21 cellular contexts compared by ENCODE assay signal in genomic region chr4:102531441-102531840, GRCh38.
"Had no signal": no experiment of that assay in that cellular context is flagged by ENCODE, and none has a peak within 500 bp of the region (broad histone marks: within the 10 kb centered on the region; RNA-seq: fewer than 3 reads in every experiment).

No MANE protein-coding gene starts in this region.

- H3K27ac ChIP-seq: ascending aorta, right atrium auricular region, tibial artery, uterus had no signal

- H3K4me1 ChIP-seq: ascending aorta, tibial artery had no signal

- H3K4me3 ChIP-seq: ascending aorta, lung, right atrium auricular region, tibial artery, uterus had no signal

- H3K36me3 ChIP-seq: right atrium auricular region, uterus had no signal

- H3K4me3 Mint-ChIP-seq: immature natural killer cell; stimulated activated effector memory CD8-positive, alpha-beta T cell treated with anti-CD3 and anti-CD28 coated beads, Interleukin-12 subunit alpha, Interleukin-12 subunit beta, amount 100 ng/mL, for 72 hours had no signal

- DNase-seq: activated CD4-positive, alpha-beta T cell treated with anti-CD3 and anti-CD28 coated beads, Interleukin-2, amount 50 U/mL, for 4 hours; activated CD4-positive, CD25-positive, alpha-beta regulatory T cell treated with anti-CD3 and anti-CD28 coated beads, Interleukin-2, amount 50 U/mL, for 72 hours; activated effector memory CD4-positive, alpha-beta T cell treated with Interleukin-2 at 50 U/mL for 16 hours; activated naive CD8-positive, alpha-beta T cell treated with anti-CD3 and anti-CD28 coated beads, Interleukin-2, amount 10 ng/mL, durations not matched to agents 7 days and 5 days; activated T-cell treated with anti-CD3 and anti-CD28 coated beads, Interleukin-2, amount 50 U/mL, for 1 hour; central memory CD4-positive, alpha-beta T cell; dermis blood vessel endothelial cell; foreskin fibroblast; immature natural killer cell; left colon; midbrain; posterior cingulate gyrus; small intestine; T-helper 2 cell; tibial artery; uterus had no signal

- H3K9me3 ChIP-seq: ascending aorta, right atrium auricular region, tibial artery, uterus had no signal

- ATAC-seq: left colon; stimulated activated effector memory CD8-positive, alpha-beta T cell treated with anti-CD3 and anti-CD28 coated beads, Interleukin-12 subunit alpha, Interleukin-12 subunit beta, amount 100 ng/mL, for 72 hours had no signal

- H3K27me3 Mint-ChIP-seq: activated naive CD8-positive, alpha-beta T cell treated with anti-CD3 and anti-CD28 coated beads, Interleukin-2, amount 10 ng/mL, durations not matched to agents 7 days and 5 days had no signal

- H3K27ac Mint-ChIP-seq: stimulated activated effector memory CD8-positive, alpha-beta T cell treated with anti-CD3 and anti-CD28 coated beads, Interleukin-12 subunit alpha, Interleukin-12 subunit beta, amount 100 ng/mL, for 72 hours had no signal

- H3K27me3 ChIP-seq: ascending aorta, right atrium auricular region, tibial artery, uterus had no signal

- FAIRE-seq: TTC549 had no signal
